26 cellular contexts compared by ENCODE assay signal in genomic region chr17:81829858-81830257, GRCh38. TPM values are rescaled to one million over a fixed set of nuclear protein-coding genes. Genes with fewer than 3 reads are reported as not detected.
DNase-seq lines count a peak whose midpoint lies in the region; ATAC-seq and TF ChIP-seq lines count a peak whose summit lies in the region.
"Had no signal": no experiment of that assay in that cellular context is flagged by ENCODE, and none has a peak within 500 bp of the region (broad histone marks: within the 10 kb centered on the region; RNA-seq: fewer than 3 reads in every experiment).

No MANE protein-coding gene starts in this region.

- TF ChIP-seq POLR2A in esophagus squamous epithelium (IDR thresholded peaks at IDR 0.05): no peak

- H3K4me3 Mint-ChIP-seq in activated naive CD8-positive, alpha-beta T cell: peak overlapping the region; percentile 10
- H3K4me3 Mint-ChIP-seq in activated naive CD8-positive, alpha-beta T cell treated with anti-CD3 and anti-CD28 coated beads, Interleukin-2, amount 50 U/mL, for 24 hours: no peak overlapping the region
- H3K4me3 Mint-ChIP-seq in nephron: peak overlapping the region; percentile 66 to 90 (median 75)
- H3K4me3 Mint-ChIP-seq in stimulated activated effector memory CD8-positive, alpha-beta T cell treated with anti-CD3 and anti-CD28 coated beads, Interleukin-12 subunit alpha, Interleukin-12 subunit beta, amount 100 ng/mL, for 72 hours: peak overlapping the region; percentile 98

- H3K27me3 ChIP-seq in WERI-Rb-1 (ENCODE audit: insufficient read depth, low read depth, severe bottlenecking): no peaks in the 10 kb centered on the region
- no peaks in the 10 kb centered on the region for H3K27me3 ChIP-seq in esophagus squamous epithelium
- H3K27me3 ChIP-seq: SJCRH30 had no signal

- H3K4me3 ChIP-seq in WERI-Rb-1 (ENCODE audit: low read depth, low read length) (no peak overlapping the region), esophagus squamous epithelium (no peak overlapping the region)
- H3K4me3 ChIP-seq: K562, SJCRH30 had no signal

- WGBS in esophagus squamous epithelium, 2 donors: 71 to 75% methylated on average over 1 to 4 of the region's 6 CpGs

- no peaks in the 10 kb centered on the region for H3K9me3 Mint-ChIP-seq in activated naive CD8-positive, alpha-beta T cell (ENCODE audit: low read depth)
- no peaks in the 10 kb centered on the region for H3K9me3 Mint-ChIP-seq in activated naive CD8-positive, alpha-beta T cell treated with anti-CD3 and anti-CD28 coated beads, Interleukin-2, amount 50 U/mL, for 24 hours
- H3K9me3 Mint-ChIP-seq in nephron: no peaks in the 10 kb centered on the region
- H3K9me3 Mint-ChIP-seq in stimulated activated effector memory CD8-positive, alpha-beta T cell treated with anti-CD3 and anti-CD28 coated beads, Interleukin-12 subunit alpha, Interleukin-12 subunit beta, amount 100 ng/mL, for 72 hours: no peaks in the 10 kb centered on the region

- H3K36me3 Mint-ChIP-seq in activated naive CD8-positive, alpha-beta T cell: no peaks in the 10 kb centered on the region
- H3K36me3 Mint-ChIP-seq in activated naive CD8-positive, alpha-beta T cell treated with anti-CD3 and anti-CD28 coated beads, Interleukin-2, amount 50 U/mL, for 24 hours (ENCODE audit: low read depth): peaks cover 2% of the 10 kb centered on the region
- no peaks in the 10 kb centered on the region for H3K36me3 Mint-ChIP-seq in nephron (ENCODE audit: low read depth)
- H3K36me3 Mint-ChIP-seq in stimulated activated effector memory CD8-positive, alpha-beta T cell treated with anti-CD3 and anti-CD28 coated beads, Interleukin-12 subunit alpha, Interleukin-12 subunit beta, amount 100 ng/mL, for 72 hours: peaks cover 21% of the 10 kb centered on the region

- H3K27ac ChIP-seq in WERI-Rb-1: no peak overlapping the region
- peak overlapping the region in 1 of 4 donors; percentile 52 for H3K27ac ChIP-seq in esophagus squamous epithelium
- H3K27ac ChIP-seq: C4-2B, HL-60, SJCRH30 had no signal

- H3K9me3 ChIP-seq in WERI-Rb-1 (ENCODE audit: severe bottlenecking) (no peaks in the 10 kb centered on the region), esophagus squamous epithelium (no peaks in the 10 kb centered on the region)
- H3K9me3 ChIP-seq: SJCRH30 had no signal

- no peak for ATAC-seq in activated naive CD8-positive, alpha-beta T cell treated with anti-CD3 and anti-CD28 coated beads, Interleukin-2, amount 50 U/mL, for 24 hours
- ATAC-seq in stimulated activated effector memory CD8-positive, alpha-beta T cell treated with anti-CD3 and anti-CD28 coated beads, Interleukin-12 subunit alpha, Interleukin-12 subunit beta, amount 100 ng/mL, for 72 hours: no peak
- ATAC-seq in GM19395 (IDR thresholded peaks at IDR 0.05; ENCODE audit: unreplicated experiment) (no peak), GM19467 (IDR thresholded peaks at IDR 0.05; ENCODE audit: unreplicated experiment) (no peak)
- ATAC-seq: HepG2, K562, Panc1 had no signal

- H3K4me1 Mint-ChIP-seq in activated naive CD8-positive, alpha-beta T cell (ENCODE audit: low read depth): peaks cover 19% of the 10 kb centered on the region
- peaks cover 31% of the 10 kb centered on the region for H3K4me1 Mint-ChIP-seq in activated naive CD8-positive, alpha-beta T cell treated with anti-CD3 and anti-CD28 coated beads, Interleukin-2, amount 50 U/mL, for 24 hours
- H3K4me1 Mint-ChIP-seq in nephron: peaks cover 14% of the 10 kb centered on the region
- H3K4me1 Mint-ChIP-seq in stimulated activated effector memory CD8-positive, alpha-beta T cell treated with anti-CD3 and anti-CD28 coated beads, Interleukin-12 subunit alpha, Interleukin-12 subunit beta, amount 100 ng/mL, for 72 hours: peaks cover 35% of the 10 kb centered on the region

- no peak for DNase-seq in activated naive CD8-positive, alpha-beta T cell treated with anti-CD3 and anti-CD28 coated beads, Interleukin-2, amount 50 U/mL, for 24 hours
- DNase-seq in WERI-Rb-1 (peak; percentile 11), esophagus squamous epithelium (lab: John Stamatoyannopoulos, UW) (no peak)
- DNase-seq in stimulated activated effector memory CD8-positive, alpha-beta T cell treated with anti-CD3 and anti-CD28 coated beads, Interleukin-12 subunit alpha, Interleukin-12 subunit beta, amount 100 ng/mL, for 72 hours (ENCODE audit: low spot score in 2 of 2): no peak
- DNase-seq: EL; GF-D8; H7; MM.1S; NCI-H1092; NCI-H1436; NCI-H1930; NCI-H2227 treated with DMSO at 0.1 percent for 48 hours; NCI-H510A treated with DMSO at 0.1 percent for 48 hours; NCI-H774; NK-92 treated with Interleukin-12 subunit alpha and Interleukin-12 subunit beta, amount 100 ng/mL, for 24 hours; SJCRH30 had no signal

- TF ChIP-seq CTCF in WERI-Rb-1 (IDR thresholded peaks at IDR 0.05; ENCODE audit: low read depth, low read length): no peak
- TF ChIP-seq CTCF in nephron (IDR thresholded peaks at IDR 0.05; ENCODE audit: unreplicated experiment in 3 of 3): no peak
- no peak for TF ChIP-seq CTCF in esophagus squamous epithelium (IDR thresholded peaks at IDR 0.05)

- no peak overlapping the region for H3K27ac Mint-ChIP-seq in activated naive CD8-positive, alpha-beta T cell
- H3K27ac Mint-ChIP-seq in activated naive CD8-positive, alpha-beta T cell treated with anti-CD3 and anti-CD28 coated beads, Interleukin-2, amount 50 U/mL, for 24 hours: no peak overlapping the region
- no peak overlapping the region for H3K27ac Mint-ChIP-seq in nephron
- no peak overlapping the region for H3K27ac Mint-ChIP-seq in stimulated activated effector memory CD8-positive, alpha-beta T cell treated with anti-CD3 and anti-CD28 coated beads, Interleukin-12 subunit alpha, Interleukin-12 subunit beta, amount 100 ng/mL, for 72 hours

- no peaks in the 10 kb centered on the region for H3K27me3 Mint-ChIP-seq in activated naive CD8-positive, alpha-beta T cell
- no peaks in the 10 kb centered on the region for H3K27me3 Mint-ChIP-seq in activated naive CD8-positive, alpha-beta T cell treated with anti-CD3 and anti-CD28 coated beads, Interleukin-2, amount 50 U/mL, for 24 hours
- H3K27me3 Mint-ChIP-seq in nephron (ENCODE audit: low read depth): no peaks in the 10 kb centered on the region

- intact Hi-C loops in esophagus squamous epithelium (cut with DNase I): no loop called here

- peaks cover 24% of the 10 kb centered on the region for H3K36me3 ChIP-seq in WERI-Rb-1
- no peaks in the 10 kb centered on the region for H3K36me3 ChIP-seq in esophagus squamous epithelium
- H3K36me3 ChIP-seq: SJCRH30 had no signal

- peaks cover 32 to 77% (median 34%) of the 10 kb centered on the region in 3 donors for H3K4me1 ChIP-seq in esophagus squamous epithelium

RNA-seq across cellular contexts. Expression of gene MCRIP1, which starts 3.2 kb away (rescaled TPM):
- total RNA-seq in esophagus squamous epithelium: 10 to 100 TPM in 3 of 4 donors, 1 to 10 TPM in 1; 8.7 to 28.0 (median 13.2) TPM

RNA-seq across cellular contexts. Expression of gene PPP1R27, which starts 5.0 kb away (rescaled TPM):
- total RNA-seq in esophagus squamous epithelium: not detected
- total RNA-seq: H7, LHCN-M2, SJCRH30 had no signal

RNA-seq across cellular contexts. Expression of gene GCGR, which starts 25.9 kb away (rescaled TPM):
- not detected for total RNA-seq in esophagus squamous epithelium
- total RNA-seq: K562, LHCN-M2 had no signal

RNA-seq across cellular contexts. Expression of gene P4HB, which starts 30.5 kb away (rescaled TPM):
- 1,000 to 10,000 TPM in 3 of 4 donors, 100 to 1,000 TPM in 1; 459 to 2,191 (median 1,569) TPM for total RNA-seq in esophagus squamous epithelium

RNA-seq across cellular contexts. Expression of gene ARHGDIA, which starts 41.3 kb away (rescaled TPM):
- 100 to 1,000 TPM; 166 to 239 (median 176) TPM for total RNA-seq in esophagus squamous epithelium
